Comparison of ENCODE assay signal across 14 cellular contexts in genomic region chr2:47076126-47076506, GRCh38.
DNase-seq lines count a peak whose midpoint lies in the region; ATAC-seq and TF ChIP-seq lines count a peak whose summit lies in the region.
"Had no signal": no experiment of that assay in that cellular context is flagged by ENCODE, and none has a peak within 500 bp of the region (broad histone marks: within the 10 kb centered on the region; RNA-seq: fewer than 3 reads in every experiment).

No MANE protein-coding gene starts in this region.

- H3K36me3 Mint-ChIP-seq in stimulated activated naive B cell treated with anti-CD40 and anti-IgM and Interleukin-4, amounts not matched to agents 10 μg/mL and 1 μg/mL and 100 μg/mL, for 72 hours: peaks cover 40 to 63% of the 10 kb centered on the region in 2 donors

- in situ Hi-C loops in GM23248 (cut with MboI): no loop called here

- no peaks in the 10 kb centered on the region for H3K9me3 Mint-ChIP-seq in stimulated activated naive B cell treated with anti-CD40 and anti-IgM and Interleukin-4, amounts not matched to agents 10 μg/mL and 1 μg/mL and 100 μg/mL, for 72 hours
- H3K9me3 Mint-ChIP-seq: activated B cell treated with CpG ODN at 0.5 μM for 24 hours had no signal

- H3K4me1 ChIP-seq in GM23248 (ENCODE audit: insufficient read depth): peaks cover 49% of the 10 kb centered on the region
- peaks cover 38% of the 10 kb centered on the region for H3K4me1 ChIP-seq in body of pancreas
- peaks cover 11 to 36% (median 24%) of the 10 kb centered on the region in 4 donors for H3K4me1 ChIP-seq in liver (ENCODE audit: control insufficient read depth in 4 of 4, insufficient read depth in 4 of 4, low read length in 3 of 4)

- 86 to 92% methylated on average over 8 of the region's 8 CpGs for WGBS in GM23248 (ENCODE audit: low coverage in 1 of 2, low lambda C conversion rate in 2 of 2, missing lambda C conversion rate in 2 of 2), 2 experiments
- 95% methylated on average over 8 of the region's 8 CpGs for WGBS in body of pancreas, 2 donors
- WGBS in liver: 97% methylated on average over 8 of the region's 8 CpGs

- ATAC-seq in body of pancreas: no peak
- ATAC-seq in stimulated activated naive B cell treated with anti-CD40 and anti-IgM and Interleukin-4, amounts not matched to agents 10 μg/mL and 1 μg/mL and 100 μg/mL, for 72 hours (replicated peaks): no peak

- no peak for TF ChIP-seq RAD21 in liver (IDR thresholded peaks at IDR 0.05)

- no peak for DNase-seq in GM23248
- no peak for DNase-seq in body of pancreas
- DNase-seq in stimulated activated naive B cell treated with anti-CD40 and anti-IgM and Interleukin-4, amounts not matched to agents 10 μg/mL and 1 μg/mL and 100 μg/mL, for 72 hours: no peak
- no peak for DNase-seq in C1 segment of cervical spinal cord (lab: John Stamatoyannopoulos, UW)
- DNase-seq in NCI-H69 (lab: John Stamatoyannopoulos, UW): no peak
- DNase-seq in GF-D8 (lab: John Stamatoyannopoulos, UW): no peak
- DNase-seq in NCI-H446 treated with DMSO at 0.1 percent for 48 hours (lab: John Stamatoyannopoulos, UW): no peak
- DNase-seq: activated B cell treated with CpG ODN at 0.5 μM for 24 hours; activated T-cell treated with anti-CD3 and anti-CD28 coated beads, Interleukin-2, amount 50 U/mL, for 48 hours; central memory CD4-positive, alpha-beta T cell had no signal

- H3K9ac ChIP-seq in GM23248 (peak overlapping the region; percentile 58), liver (ENCODE audit: low read depth in 1 of 2, low read length in 2 of 2) (no peak overlapping the region)
- H3K9ac ChIP-seq: BLaER1, KMS-11 had no signal

- H3K36me3 ChIP-seq in GM23248 (ENCODE audit: low read depth) (no peaks in the 10 kb centered on the region), body of pancreas (replicated peaks in 1 of 2; ENCODE audit: insufficient read depth in 1 of 2, low read depth in 2 of 2) (peaks cover 0 to 3% of the 10 kb centered on the region in 2 donors), liver (ENCODE audit: control insufficient read depth in 4 of 4, insufficient read depth in 3 of 4, low read depth in 1 of 4, low read length in 3 of 4) (peaks cover 0 to 4% (median 0%) of the 10 kb centered on the region in 4 donors)

- H3K4me2 ChIP-seq in GM23248 (ENCODE audit: unreplicated experiment): peak overlapping the region; percentile 5
- H3K4me2 ChIP-seq: BLaER1, KMS-11 had no signal

- H3K27me3 ChIP-seq in GM23248 (replicated peaks; ENCODE audit: insufficient read depth) (no peaks in the 10 kb centered on the region), body of pancreas (no peaks in the 10 kb centered on the region), liver (ENCODE audit: control insufficient read depth in 4 of 4, insufficient read depth in 4 of 4, low read length in 3 of 4) (no peaks in the 10 kb centered on the region)
- H3K27me3 ChIP-seq: BLaER1 had no signal

- H3K4me1 Mint-ChIP-seq in stimulated activated naive B cell treated with anti-CD40 and anti-IgM and Interleukin-4, amounts not matched to agents 10 μg/mL and 1 μg/mL and 100 μg/mL, for 72 hours: peaks cover 56 to 81% of the 10 kb centered on the region in 2 donors

- H3K79me2 ChIP-seq in GM23248 (ENCODE audit: insufficient read depth): no peaks in the 10 kb centered on the region

- no peak overlapping the region for H3K4me3 ChIP-seq in GM23248
- no peak overlapping the region for H3K4me3 ChIP-seq in body of pancreas
- H3K4me3 ChIP-seq in liver (ENCODE audit: low read depth in 1 of 3, low read length in 3 of 3): no peak overlapping the region
- H3K4me3 ChIP-seq: BLaER1, lung had no signal

- H3K27ac Mint-ChIP-seq in stimulated activated naive B cell treated with anti-CD40 and anti-IgM and Interleukin-4, amounts not matched to agents 10 μg/mL and 1 μg/mL and 100 μg/mL, for 72 hours: peak overlapping the region; percentile 83

- no peaks in the 10 kb centered on the region for H3K9me2 ChIP-seq in GM23248 (ENCODE audit: insufficient read depth)

- no peak for TF ChIP-seq POLR2A in body of pancreas (IDR thresholded peaks at IDR 0.05)

- no peak overlapping the region for H3K4me3 Mint-ChIP-seq in stimulated activated naive B cell treated with anti-CD40 and anti-IgM and Interleukin-4, amounts not matched to agents 10 μg/mL and 1 μg/mL and 100 μg/mL, for 72 hours
- H3K4me3 Mint-ChIP-seq: activated B cell treated with CpG ODN at 0.5 μM for 24 hours had no signal

- no peaks in the 10 kb centered on the region for H3K27me3 Mint-ChIP-seq in stimulated activated naive B cell treated with anti-CD40 and anti-IgM and Interleukin-4, amounts not matched to agents 10 μg/mL and 1 μg/mL and 100 μg/mL, for 72 hours
- H3K27me3 Mint-ChIP-seq: activated B cell treated with CpG ODN at 0.5 μM for 24 hours had no signal

- no peaks in the 10 kb centered on the region for H4K20me1 ChIP-seq in GM23248 (ENCODE audit: insufficient read depth)

- H3K27ac ChIP-seq in GM23248 (peak overlapping the region; percentile 91), body of pancreas (peak overlapping the region; percentile 55 to 79 (median 74)), liver (ENCODE audit: low read depth in 1 of 2, low read length in 2 of 2) (peak overlapping the region; percentile 12 to 49)
- H3K27ac ChIP-seq: BLaER1, KMS-11 had no signal

- no peak overlapping the region for H2AFZ ChIP-seq in GM23248

- H3K9me3 ChIP-seq in GM23248 (ENCODE audit: low read depth) (no peaks in the 10 kb centered on the region), body of pancreas (no peaks in the 10 kb centered on the region), liver (ENCODE audit: control insufficient read depth in 4 of 4, low read length in 3 of 4) (no peaks in the 10 kb centered on the region)
- H3K9me3 ChIP-seq: BLaER1 had no signal

- peaks cover 45% of the 10 kb centered on the region for H3F3A ChIP-seq in GM23248 (ENCODE audit: insufficient read depth)

- TF ChIP-seq CTCF in body of pancreas (IDR thresholded peaks at IDR 0.05): no peak
- no peak for TF ChIP-seq CTCF in liver (IDR thresholded peaks at IDR 0.05; ENCODE audit: low read depth, low read length, missing input control)

- intact Hi-C loops in body of pancreas (cut with DNase I): no loop called here

TF ChIP-seq in liver, 16 proteins besides CTCF, POLR2A, EP300 and RAD21:
- TF ChIP-seq FOXA1 (IDR thresholded peaks at IDR 0.05): no peak

Comparison
In these comparisons a context has a peak if more than half of its experiments do, and no peak if none do; other contexts are left out.
1. H3K27ac ChIP-seq: peak in every context shown above with its lines; median percentile 91 in GM23248; 74 in body of pancreas; 30 in liver.